ENCODE assay signal across 20 cellular contexts in the genomic region with DNA sequence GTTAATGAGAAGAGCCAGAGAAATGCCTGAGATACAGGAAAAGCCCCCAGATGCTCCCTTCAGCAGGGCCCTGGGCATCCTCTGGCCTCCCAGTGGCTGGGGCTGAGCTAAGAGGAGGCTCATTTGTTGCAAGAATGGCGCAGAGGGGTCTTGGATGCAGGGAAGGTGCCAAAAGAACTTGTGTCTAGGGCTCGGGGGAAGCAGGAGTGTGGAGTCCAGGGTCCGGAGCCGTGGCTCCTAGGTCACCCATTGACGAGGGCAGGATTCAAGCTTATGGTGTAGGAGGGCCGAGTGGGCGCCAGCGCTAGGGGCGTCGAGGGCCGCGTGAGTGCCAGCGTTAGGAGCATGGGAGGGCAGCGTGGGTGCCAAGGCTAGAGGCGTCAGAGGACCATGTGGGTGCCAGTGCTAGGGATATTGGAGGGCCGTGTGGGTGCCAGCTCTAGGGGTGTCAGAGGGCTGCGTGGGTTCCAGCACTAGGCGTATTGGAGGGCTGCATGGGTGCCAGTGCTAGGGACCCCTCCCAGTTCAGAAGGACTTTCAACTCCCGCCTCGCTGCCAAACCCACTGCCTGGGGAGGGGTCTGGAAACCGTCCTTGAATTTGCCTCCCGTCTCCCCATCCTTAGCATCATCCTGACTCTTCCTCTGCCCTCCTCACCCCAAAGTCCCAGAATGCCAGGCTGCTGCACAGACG.
"Had no signal": no experiment of that assay in that cellular context is flagged by ENCODE, and none has a peak within 500 bp of the region (broad histone marks: within the 10 kb centered on the region; RNA-seq: fewer than 3 reads in every experiment).

No MANE protein-coding gene starts in this region.

- ATAC-seq: activated T-helper 17 cell treated with anti-CD3 and anti-CD28 coated beads, Interleukin-2, amount 50 U/mL, for 72 hours; mucosa of descending colon; natural killer cell; pancreas; T-cell had no signal

- H3K27me3 ChIP-seq: pancreas, spleen had no signal

- DNase-seq: activated CD4-positive, alpha-beta T cell treated with anti-CD3 and anti-CD28 coated beads for 4 hours; activated naive CD4-positive, alpha-beta T cell treated with anti-CD3 and anti-CD28 coated beads for 36 hours; activated T-cell treated with anti-CD3 and anti-CD28 coated beads for 4 hours; caudate nucleus; effector CD4-positive, alpha-beta T cell; hippocampal formation; mammary epithelial cell; mucosa of descending colon; natural killer cell; pancreas; spleen; stimulated activated naive CD4-positive, alpha-beta T cell; substantia nigra; T1000; trophoblast cell had no signal

- H3K4me3 ChIP-seq: coronary artery, mucosa of descending colon, pancreas, SK-N-MC, spleen had no signal

- H3K4me1 ChIP-seq: pancreas, spleen had no signal

- H3K27ac ChIP-seq: pancreas, SK-N-MC, VCaP had no signal

- H3K9me3 ChIP-seq: mucosa of descending colon, pancreas, spleen had no signal

- H3K36me3 ChIP-seq: pancreas, spleen had no signal
